Comparison of ENCODE assay signal across 10 cellular contexts in genomic region chr12:45986646-45987338, GRCh38. TPM values are rescaled to one million over a fixed set of nuclear protein-coding genes. Genes with fewer than 3 reads are reported as not detected.
A peak's percentile ranks its signal among the peaks of the same experiment; 100 is the strongest.
DNase-seq lines count a peak whose midpoint lies in the region; ATAC-seq, FAIRE-seq and TF ChIP-seq lines count a peak whose summit lies in the region.
"Had no signal": no experiment of that assay in that cellular context is flagged by ENCODE, and none has a peak within 500 bp of the region (broad histone marks: within the 10 kb centered on the region; RNA-seq: fewer than 3 reads in every experiment).

No MANE protein-coding gene starts in this region.

- H3K9ac ChIP-seq in DND-41 (ENCODE audit: low read depth, low read length) (no peak overlapping the region), Karpas-422 (ENCODE audit: low read length) (no peak overlapping the region)

- TF ChIP-seq CTCF in DND-41 (IDR thresholded peaks at IDR 0.05; ENCODE audit: borderline replicate concordance, extremely low read depth, low read length, poor library complexity, severe bottlenecking): no peak
- no peak for TF ChIP-seq CTCF in D721Med (IDR thresholded peaks at IDR 0.05; ENCODE audit: insufficient read depth, missing control alignments)

- CTCF ChIA-PET in naive thymus-derived CD4-positive, alpha-beta T cell (lab: Charles Lee): no interaction called here

- H3K4me1 ChIP-seq in DND-41 (ENCODE audit: insufficient read depth, low read length) (peaks cover 34% of the 10 kb centered on the region), Karpas-422 (ENCODE audit: low read length) (peaks cover 62% of the 10 kb centered on the region)
- H3K4me1 ChIP-seq in naive thymus-derived CD4-positive, alpha-beta T cell (ENCODE audit: control insufficient read depth in 2 of 2, insufficient read depth in 2 of 2, low read length in 2 of 2): peaks cover 40 to 54% of the 10 kb centered on the region in 2 donors

- intact Hi-C loops in naive thymus-derived CD4-positive, alpha-beta T cell (cut with micrococcal nuclease): loop anchor here in 1 of 2 donors (10.0 kb wide), 1 partner anchor 442 kb away; no protein-coding TSS in a partner anchor
- intact Hi-C loops in posterior vena cava (cut with DNase I): no loop called here

- H3K79me2 ChIP-seq in DND-41 (ENCODE audit: insufficient read depth, low read length): peaks cover 90% of the 10 kb centered on the region
- peaks cover 86% of the 10 kb centered on the region for H3K79me2 ChIP-seq in Karpas-422 (ENCODE audit: low read length)

- FAIRE-seq in D721Med (lab: Jason Lieb, UNC): no peak

- H3K4me2 ChIP-seq in DND-41 (ENCODE audit: insufficient read depth, low read length) (peak overlapping the region; percentile 66), Karpas-422 (ENCODE audit: low read depth, low read length, poor library complexity, severe bottlenecking) (peak overlapping the region; percentile 98)

- H3K9me2 ChIP-seq in Karpas-422 (replicated peaks; ENCODE audit: insufficient read depth, low read length): no peaks in the 10 kb centered on the region

- peak overlapping the region; percentile 100 for H3K4me3 Mint-ChIP-seq in activated naive CD8-positive, alpha-beta T cell
- peak overlapping the region; percentile 3 to 99 (median 86) for H3K4me3 Mint-ChIP-seq in naive thymus-derived CD4-positive, alpha-beta T cell

- ATAC-seq in DND-41 (ENCODE audit: insufficient read depth, low read depth): no peak
- no peak for ATAC-seq in naive thymus-derived CD4-positive, alpha-beta T cell

- H3K9me3 Mint-ChIP-seq in activated naive CD8-positive, alpha-beta T cell (ENCODE audit: low read depth): no peaks in the 10 kb centered on the region
- peaks cover 0 to 5% (median 0%) of the 10 kb centered on the region in 11 donors for H3K9me3 Mint-ChIP-seq in naive thymus-derived CD4-positive, alpha-beta T cell

- peaks cover 18% of the 10 kb centered on the region for H3K36me3 Mint-ChIP-seq in activated naive CD8-positive, alpha-beta T cell
- peaks cover 8 to 38% (median 17%) of the 10 kb centered on the region in 5 donors for H3K36me3 Mint-ChIP-seq in naive thymus-derived CD4-positive, alpha-beta T cell

- H3K27ac ChIP-seq in DND-41 (ENCODE audit: low read length) (no peak overlapping the region), Karpas-422 (ENCODE audit: low read length) (peak overlapping the region; percentile 22)
- no peak overlapping the region for H3K27ac ChIP-seq in naive thymus-derived CD4-positive, alpha-beta T cell (ENCODE audit: low read depth, low read length)

- POLR2A ChIA-PET in naive thymus-derived CD4-positive, alpha-beta T cell (lab: Charles Lee): interaction anchor here (0.7 kb wide), 1 partner anchor 477 kb away, joined by 3 read pairs; no protein-coding TSS in a partner anchor

- H4K20me1 ChIP-seq in DND-41 (ENCODE audit: insufficient read depth, low read length): peaks cover 73% of the 10 kb centered on the region
- H4K20me1 ChIP-seq in Karpas-422 (ENCODE audit: insufficient read depth, low read depth, low read length): peaks cover 30% of the 10 kb centered on the region; the same call in 1 of the 2 replicates

- H3K4me3 ChIP-seq in DND-41 (ENCODE audit: low read depth in 1 of 2, low read length in 2 of 2): no peak overlapping the region; a peak in 1 of 4 replicates
- H3K4me3 ChIP-seq in Karpas-422 (ENCODE audit: low read length): no peak overlapping the region; the same call in 1 of the 2 replicates
- H3K4me3 ChIP-seq in naive thymus-derived CD4-positive, alpha-beta T cell (ENCODE audit: low read length): no peak overlapping the region
- H3K4me3 ChIP-seq: stomach had no signal

- H3K4me1 Mint-ChIP-seq in activated naive CD8-positive, alpha-beta T cell (ENCODE audit: low read depth): peaks cover 82% of the 10 kb centered on the region
- H3K4me1 Mint-ChIP-seq in naive thymus-derived CD4-positive, alpha-beta T cell: peaks cover 61 to 87% (median 78%) of the 10 kb centered on the region in 7 donors

- DNase-seq in DND-41: no peak
- DNase-seq in Karpas-422: no peak
- no peak for DNase-seq in naive thymus-derived CD4-positive, alpha-beta T cell
- no peak for DNase-seq in posterior vena cava (ENCODE audit: low spot score)
- no peak for DNase-seq in activated CD8-positive, alpha-beta memory T cell treated with anti-CD3 and anti-CD28 coated beads for 24 hours
- no peak for DNase-seq in D721Med (ENCODE audit: insufficient read length, low spot score)
- no peak for DNase-seq in NCI-H446 treated with DMSO at 0.1 percent for 48 hours (lab: John Stamatoyannopoulos, UW)
- DNase-seq: stomach, SW 1271 had no signal

- H3K27me3 ChIP-seq in DND-41 (ENCODE audit: insufficient read depth, low read length, poor library complexity) (no peaks in the 10 kb centered on the region), Karpas-422 (ENCODE audit: low read length) (no peaks in the 10 kb centered on the region)
- H3K27me3 ChIP-seq in naive thymus-derived CD4-positive, alpha-beta T cell (ENCODE audit: control insufficient read depth in 2 of 2, insufficient read depth in 2 of 2, low read length in 2 of 2): no peaks in the 10 kb centered on the region
- H3K27me3 ChIP-seq: stomach had no signal

- H3K9me3 ChIP-seq in DND-41 (ENCODE audit: insufficient read depth, low read length, severe bottlenecking): no peaks in the 10 kb centered on the region
- no peaks in the 10 kb centered on the region for H3K9me3 ChIP-seq in Karpas-422 (ENCODE audit: low read length)
- no peaks in the 10 kb centered on the region for H3K9me3 ChIP-seq in naive thymus-derived CD4-positive, alpha-beta T cell (ENCODE audit: control insufficient read depth in 2 of 3, low read length in 3 of 3)
- H3K9me3 ChIP-seq: stomach had no signal

- H3K27me3 Mint-ChIP-seq in activated naive CD8-positive, alpha-beta T cell: no peaks in the 10 kb centered on the region
- peaks cover 0 to 4% (median 0%) of the 10 kb centered on the region in 5 donors for H3K27me3 Mint-ChIP-seq in naive thymus-derived CD4-positive, alpha-beta T cell

- H3K36me3 ChIP-seq in DND-41 (ENCODE audit: insufficient read depth, low read length): peaks cover 25% of the 10 kb centered on the region
- H3K36me3 ChIP-seq in Karpas-422 (ENCODE audit: insufficient read depth, low read length): peaks cover 37% of the 10 kb centered on the region
- peaks cover 0 to 7% (median 0%) of the 10 kb centered on the region in 3 experiments for H3K36me3 ChIP-seq in naive thymus-derived CD4-positive, alpha-beta T cell (ENCODE audit: control insufficient read depth in 2 of 3, insufficient read depth in 3 of 3, low read length in 3 of 3)

- H3K27ac Mint-ChIP-seq in activated naive CD8-positive, alpha-beta T cell: peak overlapping the region; percentile 67
- H3K27ac Mint-ChIP-seq in naive thymus-derived CD4-positive, alpha-beta T cell: peak overlapping the region in 7 of 9 donors; percentile 7 to 100 (median 48)

- H2AFZ ChIP-seq in DND-41 (ENCODE audit: low read depth, low read length): no peak overlapping the region
- H2AFZ ChIP-seq in Karpas-422 (ENCODE audit: low read length): no peak overlapping the region

RNA-seq across cellular contexts. Expression of gene SCAF11, which starts 3.6 kb away (rescaled TPM):
- total RNA-seq in Karpas-422 (2014; rRNA removed; shearing (Covaris generic); ENCODE audit: low replicate concordance): 141 and 150 TPM in 2 replicates
- 100 to 1,000 TPM; 144 to 194 (median 165) TPM for total RNA-seq in naive thymus-derived CD4-positive, alpha-beta T cell
- 100 to 1,000 TPM in 1 of 2 donors, 10 to 100 TPM in 1; 96.9 to 105 TPM for polyA plus RNA-seq in naive thymus-derived CD4-positive, alpha-beta T cell
- total RNA-seq in posterior vena cava: 100 to 1,000 TPM; 105 to 114 TPM
